ENCODE assay signal across 16 cellular contexts in the genomic region with DNA sequence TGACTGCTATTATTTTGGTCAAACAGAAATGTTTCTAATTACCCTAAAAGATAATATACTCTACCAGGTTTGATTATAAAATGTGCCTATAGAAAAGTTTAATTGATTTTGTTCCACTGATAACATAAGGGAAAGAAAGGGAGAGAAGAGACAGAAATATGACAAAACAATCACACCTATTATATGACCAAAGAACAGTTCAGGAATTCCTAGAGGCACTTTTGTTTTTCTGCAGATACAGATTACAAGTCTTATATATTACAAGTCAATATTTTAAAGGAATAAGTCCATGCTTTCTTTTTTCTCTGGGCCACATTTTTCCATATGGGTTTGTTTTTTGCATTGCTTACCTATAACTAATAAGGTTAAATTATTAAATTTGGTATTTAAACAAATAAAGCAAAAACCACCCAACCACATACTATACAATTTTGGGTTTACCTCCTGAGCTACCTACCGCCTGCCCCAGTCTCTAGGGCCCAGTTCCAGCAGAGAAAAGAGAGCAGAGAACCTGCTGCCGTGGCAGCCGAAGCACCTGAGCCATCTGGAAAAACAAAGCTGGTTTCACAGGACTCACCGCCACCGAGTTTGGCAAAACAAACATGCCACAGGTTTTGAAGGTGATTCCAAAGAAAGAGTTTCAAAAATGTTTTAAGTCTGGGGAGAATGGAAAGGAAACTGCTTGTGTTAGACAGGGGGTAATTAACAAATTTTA.
A peak's percentile ranks its signal among the peaks of the same experiment; 100 is the strongest.
DNase-seq lines count a peak whose midpoint lies in the region; ATAC-seq and TF ChIP-seq lines count a peak whose summit lies in the region.
"Had no signal": no experiment of that assay in that cellular context is flagged by ENCODE, and none has a peak within 500 bp of the region (broad histone marks: within the 10 kb centered on the region; RNA-seq: fewer than 3 reads in every experiment).

No MANE protein-coding gene starts in this region.

- no peak overlapping the region for H2AFZ ChIP-seq in H9 (ENCODE audit: low read length)

- no peak overlapping the region for H2BK20ac ChIP-seq in H9 (ENCODE audit: low read depth, low read length, poor library complexity, severe bottlenecking)

- H3K18ac ChIP-seq in H9 (ENCODE audit: insufficient read length, low read depth, low read length), result no peak overlapping the region

- H3K36me3 ChIP-seq in esophagus squamous epithelium (peaks cover 0 to 12% (median 0%) of the 10 kb centered on the region in 3 donors), psoas muscle (ENCODE audit: insufficient read depth in 1 of 2, low read depth in 1 of 2) (no peaks in the 10 kb centered on the region), Caco-2 (ENCODE audit: control insufficient read depth, insufficient read depth, low read length) (no peaks in the 10 kb centered on the region)

- TF ChIP-seq CTCF in H9 (conservative IDR thresholded peaks at IDR 0.05), result no peak
- TF ChIP-seq CTCF in RWPE1 (conservative IDR thresholded peaks at IDR 0.05; ENCODE audit: low read depth), result no peak
- no peak for TF ChIP-seq CTCF in esophagus squamous epithelium (IDR thresholded peaks at IDR 0.05)
- no peak for TF ChIP-seq CTCF in psoas muscle (IDR thresholded peaks at IDR 0.05)
- no peak for TF ChIP-seq CTCF in Caco-2 (IDR thresholded peaks at IDR 0.05; ENCODE audit: insufficient read depth in 1 of 2, low read depth in 1 of 2, low read length in 1 of 2, severe bottlenecking in 1 of 2, unreplicated experiment in 1 of 2)

- H2BK12ac ChIP-seq in H9 (ENCODE audit: insufficient read length, low read depth, low read length), result no peak overlapping the region

- DNase-seq in H9 (no peak), RWPE1 (ENCODE audit: low spot score) (peak; percentile 4), esophagus squamous epithelium (lab: John Stamatoyannopoulos, UW) (no peak), psoas muscle (no peak), anterior cingulate cortex (lab: John Stamatoyannopoulos, UW) (no peak), Caco-2 (no peak), hippocampal formation (lab: John Stamatoyannopoulos, UW) (no peak)
- DNase-seq: activated CD8-positive, alpha-beta memory T cell treated with anti-CD3 and anti-CD28 coated beads, Interleukin-2, amount 50 U/mL, for 48 hours; left cardiac atrium; NCI-H1694 treated with DMSO at 0.1 percent for 48 hours; stimulated activated naive CD8-positive, alpha-beta T cell treated with anti-CD3 and anti-CD28 coated beads, Interleukin-15, amount 100 ng/mL, for 72 hours; T-helper 1 cell had no signal

- H3K27ac Mint-ChIP-seq in H9, result peak overlapping the region in 2 of 3 experiments; percentile 86 to 89; a peak in 3 of 7 replicates
- no peak overlapping the region for H3K27ac Mint-ChIP-seq in Caco-2 (ENCODE audit: unreplicated experiment)
- H3K27ac Mint-ChIP-seq: dendritic cell treated with granulocyte-macrophage colony-stimulating factor and Interleukin-4, amounts not matched to agents 40 ng/mL and 50 ng/mL, for 4 days; stimulated activated naive CD8-positive, alpha-beta T cell treated with anti-CD3 and anti-CD28 coated beads, Interleukin-15, amount 100 ng/mL, for 72 hours had no signal

- no peaks in the 10 kb centered on the region for H3K27me3 ChIP-seq in H9 (ENCODE audit: insufficient read depth, low read length)
- no peaks in the 10 kb centered on the region for H3K27me3 ChIP-seq in esophagus squamous epithelium
- no peaks in the 10 kb centered on the region for H3K27me3 ChIP-seq in psoas muscle (ENCODE audit: insufficient read depth in 3 of 3, low read length in 2 of 3)
- no peaks in the 10 kb centered on the region for H3K27me3 ChIP-seq in Caco-2 (replicated peaks; ENCODE audit: control insufficient read depth, insufficient read depth, low read length)

- no peaks in the 10 kb centered on the region for H3K23me2 ChIP-seq in H9 (ENCODE audit: insufficient read length, low read depth, low read length, poor library complexity, severe bottlenecking)

- H3K27ac ChIP-seq in H9 (ENCODE audit: insufficient read length, low read depth, low read length) (no peak overlapping the region), RWPE1 (no peak overlapping the region), esophagus squamous epithelium (peak overlapping the region in 3 of 4 donors; percentile 23 to 62 (median 59)), psoas muscle (peak overlapping the region; percentile 38)

- H3K9me3 ChIP-seq in H9 (ENCODE audit: control insufficient read depth, low read depth, low read length), result no peaks in the 10 kb centered on the region
- no peaks in the 10 kb centered on the region for H3K9me3 ChIP-seq in esophagus squamous epithelium
- no peaks in the 10 kb centered on the region for H3K9me3 ChIP-seq in psoas muscle
- no peaks in the 10 kb centered on the region for H3K9me3 ChIP-seq in Caco-2

- H3K4me1 Mint-ChIP-seq in H9 (peaks cover 16 to 24% of the 10 kb centered on the region in 2 experiments; a peak in 3 of 4 replicates), Caco-2 (ENCODE audit: low read depth, unreplicated experiment) (no peaks in the 10 kb centered on the region)
- H3K4me1 Mint-ChIP-seq: stimulated activated naive CD8-positive, alpha-beta T cell treated with anti-CD3 and anti-CD28 coated beads, Interleukin-15, amount 100 ng/mL, for 72 hours had no signal

- no peak overlapping the region for H4K91ac ChIP-seq in H9 (ENCODE audit: insufficient read length, low read depth, low read length)

- H3K4me3 Mint-ChIP-seq in H9 (no peak overlapping the region), Caco-2 (ENCODE audit: unreplicated experiment) (no peak overlapping the region)
- H3K4me3 Mint-ChIP-seq: dendritic cell treated with granulocyte-macrophage colony-stimulating factor and Interleukin-4, amounts not matched to agents 40 ng/mL and 50 ng/mL, for 4 days; stimulated activated naive CD8-positive, alpha-beta T cell treated with anti-CD3 and anti-CD28 coated beads, Interleukin-15, amount 100 ng/mL, for 72 hours had no signal

- CTCF ChIA-PET in RWPE1 (lab: Yijun Ruan, JAX) (no interaction called here), Caco-2 (lab: Charles Lee) (no interaction called here)

- no peak overlapping the region for H3K23ac ChIP-seq in H9 (ENCODE audit: insufficient read length, low read depth, low read length)

- intact Hi-C loops in esophagus squamous epithelium (cut with DNase I), result no loop called here
- intact Hi-C loops in psoas muscle (cut with DNase I), result no loop called here
- intact Hi-C loops in Caco-2 (cut with micrococcal nuclease; ENCODE audit: unreplicated experiment), result no loop called here

- no peak overlapping the region for H3K4me2 ChIP-seq in H9 (ENCODE audit: insufficient read depth, insufficient read length, low read length)

- H2BK120ac ChIP-seq in H9 (ENCODE audit: low read depth, low read length, poor library complexity, severe bottlenecking), result no peak overlapping the region

- no peak overlapping the region for H3K9ac ChIP-seq in H9 (ENCODE audit: extremely low read depth, insufficient read length, low read length)

- H4K20me1 ChIP-seq in H9 (ENCODE audit: control insufficient read depth, insufficient read depth, insufficient read length), result no peaks in the 10 kb centered on the region

- H3K9me3 Mint-ChIP-seq in H9, result no peaks in the 10 kb centered on the region
- no peaks in the 10 kb centered on the region for H3K9me3 Mint-ChIP-seq in Caco-2 (ENCODE audit: unreplicated experiment)
- H3K9me3 Mint-ChIP-seq: dendritic cell treated with granulocyte-macrophage colony-stimulating factor and Interleukin-4, amounts not matched to agents 40 ng/mL and 50 ng/mL, for 4 days; stimulated activated naive CD8-positive, alpha-beta T cell treated with anti-CD3 and anti-CD28 coated beads, Interleukin-15, amount 100 ng/mL, for 72 hours had no signal

- no peak overlapping the region for H3K14ac ChIP-seq in H9 (ENCODE audit: insufficient read depth, low read length)

- no peak overlapping the region for H4K8ac ChIP-seq in H9 (replicated peaks; ENCODE audit: insufficient read length, low read depth, low read length)

- H3K36me3 Mint-ChIP-seq in H9 (ENCODE audit: insufficient read depth in 1 of 3, low read depth in 3 of 3) (no peaks in the 10 kb centered on the region; a peak in 1 of 7 replicates), Caco-2 (ENCODE audit: insufficient read depth, unreplicated experiment) (no peaks in the 10 kb centered on the region)

- H4K5ac ChIP-seq in H9 (ENCODE audit: insufficient read length, low read depth, low read length), result no peak overlapping the region

- no peak for TF ChIP-seq POLR2A in esophagus squamous epithelium (IDR thresholded peaks at IDR 0.05)

- no peaks in the 10 kb centered on the region; the same call in 1 of the 2 replicates for H3K4me1 ChIP-seq in H9 (ENCODE audit: insufficient read depth, low read length)
- H3K4me1 ChIP-seq in esophagus squamous epithelium, result peaks cover 0 to 19% (median 0%) of the 10 kb centered on the region in 3 donors
- peaks cover 9% of the 10 kb centered on the region for H3K4me1 ChIP-seq in psoas muscle
- H3K4me1 ChIP-seq in Caco-2, result no peaks in the 10 kb centered on the region

- ATAC-seq in psoas muscle (peak in 1 of 4 donors; percentile 51), GM21390 (IDR thresholded peaks at IDR 0.05; ENCODE audit: unreplicated experiment) (no peak)
- ATAC-seq: activated CD4-positive, CD25-positive, alpha-beta regulatory T cell treated with anti-CD3 and anti-CD28 coated beads, Interleukin-2, amount 50 U/mL, for 24 hours; esophagus mucosa; left cardiac atrium; stimulated activated naive CD8-positive, alpha-beta T cell treated with anti-CD3 and anti-CD28 coated beads, Interleukin-15, amount 100 ng/mL, for 72 hours had no signal

- POLR2A ChIA-PET in RWPE1 (lab: Yijun Ruan, JAX; ENCODE audit: low non-redundant PET), result no interaction called here
- POLR2A ChIA-PET in Caco-2 (lab: Charles Lee), result no interaction called here

- H3K27me3 Mint-ChIP-seq in H9 (ENCODE audit: low read depth) (no peaks in the 10 kb centered on the region), Caco-2 (ENCODE audit: insufficient read depth, unreplicated experiment) (no peaks in the 10 kb centered on the region)
- H3K27me3 Mint-ChIP-seq: dendritic cell treated with granulocyte-macrophage colony-stimulating factor and Interleukin-4, amounts not matched to agents 40 ng/mL and 50 ng/mL, for 4 days; stimulated activated naive CD8-positive, alpha-beta T cell treated with anti-CD3 and anti-CD28 coated beads, Interleukin-15, amount 100 ng/mL, for 72 hours had no signal

- no CpG with 5 or more reads among the region's 5 CpGs for WGBS in H9 (ENCODE audit: extremely low coverage, insufficient read length, low lambda C conversion rate)
- 54 to 59% methylated on average over 5 of the region's 5 CpGs for WGBS in esophagus squamous epithelium, 2 donors
- 42 to 62% (median 52%) methylated on average over 5 of the region's 5 CpGs for WGBS in psoas muscle, 3 donors

- H3K79me2 ChIP-seq in H9 (ENCODE audit: insufficient read depth, low read length), result no peaks in the 10 kb centered on the region

- H2BK5ac ChIP-seq in H9 (ENCODE audit: insufficient read length, low read length), result no peak overlapping the region

- no peak overlapping the region for H3T11ph ChIP-seq in H9 (ENCODE audit: low read length)

- no peak overlapping the region for H2BK15ac ChIP-seq in H9 (ENCODE audit: low read depth, low read length)

- no peak overlapping the region for H3K4ac ChIP-seq in H9 (ENCODE audit: low read depth, low read length)

- H3K4me3 ChIP-seq in esophagus squamous epithelium, result peak overlapping the region; percentile 4 to 24 (median 19)
- peak overlapping the region; percentile 49 for H3K4me3 ChIP-seq in psoas muscle
- H3K4me3 ChIP-seq in Caco-2 (ENCODE audit: low read depth, low read length), result no peak overlapping the region

- H2AK5ac ChIP-seq in H9 (ENCODE audit: insufficient read length, low read length), result no peak overlapping the region

- H3K56ac ChIP-seq in H9 (ENCODE audit: insufficient read length, low read depth, low read length), result no peak overlapping the region

- BruUV-seq in Caco-2 (replicated peaks; lab: Mats Ljungman, UMichigan), result no TSS peak

- no peaks in the 10 kb centered on the region for H3K79me1 ChIP-seq in H9 (ENCODE audit: insufficient read depth, low read depth, low read length, poor library complexity, severe bottlenecking)

Comparison
In these comparisons a context has a peak if more than half of its experiments do, and no peak if none do; other contexts are left out.
1. H3K27ac ChIP-seq: peak in esophagus squamous epithelium (3 of 4) and psoas muscle (single experiment); none in H9 (single experiment) and RWPE1 (single experiment).